23 cellular contexts compared by ENCODE assay signal in the genomic region with DNA sequence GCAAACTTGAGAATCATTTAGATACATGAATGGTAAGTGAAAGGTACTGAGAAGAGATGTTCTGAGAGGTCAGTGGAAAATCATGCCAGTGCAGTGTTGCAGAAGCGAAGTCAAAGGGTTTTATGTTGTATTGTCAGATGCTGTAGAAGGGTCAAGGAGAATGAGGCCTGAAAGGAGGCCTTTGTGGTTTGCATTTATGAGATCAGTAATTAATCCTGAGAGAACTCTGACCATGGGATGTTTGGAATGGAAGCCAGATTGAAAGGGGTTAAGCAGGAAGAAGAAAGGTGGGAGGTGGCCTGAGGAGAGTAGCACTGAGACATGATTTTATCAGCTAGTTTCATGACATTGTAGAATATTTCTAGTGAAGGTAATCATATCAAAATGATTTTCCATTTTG.
"Had no signal": no experiment of that assay in that cellular context is flagged by ENCODE, and none has a peak within 500 bp of the region (broad histone marks: within the 10 kb centered on the region; RNA-seq: fewer than 3 reads in every experiment).

No MANE protein-coding gene starts in this region.

- H3K27ac ChIP-seq: adrenal gland, esophagus muscularis mucosa, left ventricle myocardium inferior, prostate gland, thyroid gland, VCaP had no signal

- DNase-seq: activated CD4-positive, alpha-beta T cell treated with anti-CD3 and anti-CD28 coated beads, Interleukin-2, amount 10 ng/mL, durations not matched to agents 24 days and 14 days; activated CD8-positive, alpha-beta memory T cell treated with anti-CD3 and anti-CD28 coated beads, Interleukin-2, amount 10 ng/mL, durations not matched to agents 7 days and 5 days; activated CD8-positive, alpha-beta T cell treated with anti-CD3 and anti-CD28 coated beads for 36 hours; activated gamma-delta T cell; activated naive CD4-positive, alpha-beta T cell treated with anti-CD3 and anti-CD28 coated beads, Interleukin-2, amount 50 U/mL, for 16 hours; activated T-cell treated with anti-CD3 and anti-CD28 coated beads for 4 hours; adrenal gland; effector memory CD8-positive, alpha-beta T cell; hippocampal formation; kidney glomerular epithelial cell; left ventricle myocardium inferior; naive thymus-derived CD4-positive, alpha-beta T cell; stimulated activated CD4-positive, alpha-beta T cell treated with anti-CD3 and anti-CD28 coated beads, Interleukin-4, amount 100 ng/mL, for 24 hours; stimulated activated naive CD4-positive, alpha-beta T cell treated with Interleukin-2 at 50 U/mL for 16 hours; SW 1271; T-helper 2 cell; thyroid gland had no signal

- H3K36me3 ChIP-seq: adrenal gland, esophagus muscularis mucosa, left ventricle myocardium inferior, prostate gland, thyroid gland had no signal

- H3K9me3 ChIP-seq: adrenal gland, esophagus muscularis mucosa, left ventricle myocardium inferior, prostate gland, thyroid gland had no signal

- H3K4me1 Mint-ChIP-seq: activated CD4-positive, alpha-beta T cell treated with anti-CD3 and anti-CD28 coated beads, Interleukin-2, amount 10 ng/mL, durations not matched to agents 24 days and 14 days; activated CD8-positive, alpha-beta memory T cell treated with anti-CD3 and anti-CD28 coated beads, Interleukin-2, amount 10 ng/mL, durations not matched to agents 7 days and 5 days had no signal

- H3K27me3 Mint-ChIP-seq: activated CD4-positive, alpha-beta T cell treated with anti-CD3 and anti-CD28 coated beads, Interleukin-2, amount 10 ng/mL, durations not matched to agents 24 days and 14 days; activated CD8-positive, alpha-beta memory T cell treated with anti-CD3 and anti-CD28 coated beads, Interleukin-2, amount 10 ng/mL, durations not matched to agents 7 days and 5 days; activated CD8-positive, alpha-beta T cell treated with anti-CD3 and anti-CD28 coated beads for 36 hours; dendritic cell treated with granulocyte-macrophage colony-stimulating factor and Interleukin-4, amounts not matched to agents 40 ng/mL and 50 ng/mL, for 4 days; effector memory CD8-positive, alpha-beta T cell; naive thymus-derived CD4-positive, alpha-beta T cell had no signal

- H3K27ac Mint-ChIP-seq: activated CD4-positive, alpha-beta T cell treated with anti-CD3 and anti-CD28 coated beads, Interleukin-2, amount 10 ng/mL, durations not matched to agents 24 days and 14 days; activated CD8-positive, alpha-beta memory T cell treated with anti-CD3 and anti-CD28 coated beads, Interleukin-2, amount 10 ng/mL, durations not matched to agents 7 days and 5 days; activated CD8-positive, alpha-beta T cell treated with anti-CD3 and anti-CD28 coated beads for 36 hours; activated T-helper 1 cell treated with anti-CD3 and anti-CD28 coated beads, Interleukin-12 subunit alpha, Interleukin-12 subunit beta, Interleukin-2, Interleukin-4 antibody, amounts not matched to agents 30 ng/mL and 10 ng/mL and 1 ng/mL, durations not matched to agents 14 hours and 24 hours and 36 hours; dendritic cell treated with granulocyte-macrophage colony-stimulating factor and Interleukin-4, amounts not matched to agents 40 ng/mL and 50 ng/mL, for 4 days; effector memory CD8-positive, alpha-beta T cell; naive thymus-derived CD4-positive, alpha-beta T cell had no signal

- H3K4me1 ChIP-seq: prostate gland had no signal

- H3K36me3 Mint-ChIP-seq: activated CD8-positive, alpha-beta memory T cell treated with anti-CD3 and anti-CD28 coated beads, Interleukin-2, amount 10 ng/mL, durations not matched to agents 7 days and 5 days had no signal

- H3K9me3 Mint-ChIP-seq: activated CD4-positive, alpha-beta T cell treated with anti-CD3 and anti-CD28 coated beads, Interleukin-2, amount 10 ng/mL, durations not matched to agents 24 days and 14 days; activated T-helper 1 cell treated with anti-CD3 and anti-CD28 coated beads, Interleukin-12 subunit alpha, Interleukin-12 subunit beta, Interleukin-2, Interleukin-4 antibody, amounts not matched to agents 30 ng/mL and 10 ng/mL and 1 ng/mL, durations not matched to agents 14 hours and 24 hours and 36 hours; dendritic cell treated with granulocyte-macrophage colony-stimulating factor and Interleukin-4, amounts not matched to agents 40 ng/mL and 50 ng/mL, for 4 days; effector memory CD8-positive, alpha-beta T cell had no signal

- H3K27me3 ChIP-seq: adrenal gland, esophagus muscularis mucosa, thyroid gland had no signal

- H3K4me3 ChIP-seq: adrenal gland, esophagus muscularis mucosa, left ventricle myocardium inferior, prostate gland, thyroid gland had no signal

- H3K4me3 Mint-ChIP-seq: activated CD4-positive, alpha-beta T cell treated with anti-CD3 and anti-CD28 coated beads, Interleukin-2, amount 10 ng/mL, durations not matched to agents 24 days and 14 days; activated CD8-positive, alpha-beta memory T cell treated with anti-CD3 and anti-CD28 coated beads, Interleukin-2, amount 10 ng/mL, durations not matched to agents 7 days and 5 days; activated CD8-positive, alpha-beta T cell treated with anti-CD3 and anti-CD28 coated beads for 36 hours; activated T-helper 1 cell treated with anti-CD3 and anti-CD28 coated beads, Interleukin-12 subunit alpha, Interleukin-12 subunit beta, Interleukin-2, Interleukin-4 antibody, amounts not matched to agents 30 ng/mL and 10 ng/mL and 1 ng/mL, durations not matched to agents 14 hours and 24 hours and 36 hours; dendritic cell treated with granulocyte-macrophage colony-stimulating factor and Interleukin-4, amounts not matched to agents 40 ng/mL and 50 ng/mL, for 4 days; effector memory CD8-positive, alpha-beta T cell had no signal

- ATAC-seq: activated CD4-positive, CD25-positive, alpha-beta regulatory T cell treated with anti-CD3 and anti-CD28 coated beads, Interleukin-2, amount 50 U/mL, for 24 hours; activated CD8-positive, alpha-beta memory T cell treated with anti-CD3 and anti-CD28 coated beads, Interleukin-2, amount 10 ng/mL, durations not matched to agents 7 days and 5 days; activated CD8-positive, alpha-beta T cell treated with anti-CD3 and anti-CD28 coated beads for 36 hours; effector memory CD8-positive, alpha-beta T cell; naive thymus-derived CD4-positive, alpha-beta T cell had no signal
